ENCODE assay signal across 26 cellular contexts in the genomic region with DNA sequence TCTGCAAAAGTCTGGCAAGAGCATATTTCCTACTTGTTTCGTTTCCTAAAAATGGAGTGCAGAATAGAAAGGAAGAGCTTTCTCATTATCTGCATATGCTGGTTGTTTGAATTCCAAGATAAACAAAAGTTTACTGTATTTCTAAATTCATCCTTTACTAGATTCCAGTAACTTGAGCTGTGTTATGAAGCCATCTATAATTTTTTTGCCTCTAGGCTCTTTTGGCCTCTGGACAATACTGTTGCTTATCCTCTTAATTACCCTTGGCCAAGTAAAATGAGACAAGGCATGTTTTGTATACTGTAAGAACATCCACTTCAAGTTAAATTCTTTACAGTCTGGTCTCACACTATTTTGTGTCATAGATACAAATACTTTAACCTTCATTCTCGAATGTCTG. TPM values are rescaled to one million over a fixed set of nuclear protein-coding genes. Genes with fewer than 3 reads are reported as not detected.
DNase-seq lines count a peak whose midpoint lies in the region; ATAC-seq and TF ChIP-seq lines count a peak whose summit lies in the region.
"Had no signal": no experiment of that assay in that cellular context is flagged by ENCODE, and none has a peak within 500 bp of the region (broad histone marks: within the 10 kb centered on the region; RNA-seq: fewer than 3 reads in every experiment).

No MANE protein-coding gene starts in this region.

- TF ChIP-seq CTCF in AG09309 (IDR thresholded peaks at IDR 0.05; ENCODE audit: control insufficient read depth, insufficient read depth, low read depth, low read length, missing control alignments) (no peak), HFFc6 (IDR thresholded peaks at IDR 0.05) (no peak), type B pancreatic cell (conservative IDR thresholded peaks at IDR 0.05) (no peak), progenitor cell of endocrine pancreas (IDR thresholded peaks at IDR 0.05; ENCODE audit: unreplicated experiment) (no peak)

- H3K36me3 Mint-ChIP-seq in HFFc6 (ENCODE audit: low read depth) (no peaks in the 10 kb centered on the region), type B pancreatic cell (no peaks in the 10 kb centered on the region), progenitor cell of endocrine pancreas (ENCODE audit: insufficient read depth) (no peaks in the 10 kb centered on the region)
- H3K36me3 Mint-ChIP-seq in activated T-cell treated with anti-CD3 and anti-CD28 coated beads, Interleukin-2, amount 50 U/mL, for 4 hours (ENCODE audit: insufficient read depth): no peaks in the 10 kb centered on the region
- H3K36me3 Mint-ChIP-seq: activated naive CD8-positive, alpha-beta T cell; mesothelial cell of epicardium; naive thymus-derived CD4-positive, alpha-beta T cell; stimulated activated naive B cell treated with anti-CD40 and anti-IgM and Interleukin-4, amounts not matched to agents 10 μg/mL and 1 μg/mL and 100 μg/mL, for 72 hours; T-cell had no signal

- H3K4me3 Mint-ChIP-seq in HFFc6 (no peak overlapping the region), type B pancreatic cell (no peak overlapping the region), progenitor cell of endocrine pancreas (ENCODE audit: low read depth) (no peak overlapping the region)
- H3K4me3 Mint-ChIP-seq in activated T-cell treated with anti-CD3 and anti-CD28 coated beads, Interleukin-2, amount 50 U/mL, for 4 hours: no peak overlapping the region
- H3K4me3 Mint-ChIP-seq: activated CD4-positive, alpha-beta memory T cell treated with anti-CD3 and anti-CD28 coated beads, Interleukin-2, amount 10 ng/mL, durations not matched to agents 7 days and 5 days; activated naive CD8-positive, alpha-beta T cell; mesothelial cell of epicardium; naive thymus-derived CD4-positive, alpha-beta T cell; stimulated activated naive B cell treated with anti-CD40 and anti-IgM and Interleukin-4, amounts not matched to agents 10 μg/mL and 1 μg/mL and 100 μg/mL, for 72 hours; T-cell had no signal

- no peak overlapping the region for H3K27ac Mint-ChIP-seq in HFFc6
- no peak overlapping the region for H3K27ac Mint-ChIP-seq in type B pancreatic cell
- H3K27ac Mint-ChIP-seq in progenitor cell of endocrine pancreas: no peak overlapping the region
- H3K27ac Mint-ChIP-seq: activated CD4-positive, alpha-beta memory T cell treated with anti-CD3 and anti-CD28 coated beads, Interleukin-2, amount 10 ng/mL, durations not matched to agents 7 days and 5 days; activated naive CD8-positive, alpha-beta T cell; mesothelial cell of epicardium; naive thymus-derived CD4-positive, alpha-beta T cell; stimulated activated naive B cell treated with anti-CD40 and anti-IgM and Interleukin-4, amounts not matched to agents 10 μg/mL and 1 μg/mL and 100 μg/mL, for 72 hours; T-cell had no signal

- H3K4me3 ChIP-seq in AG09309 (ENCODE audit: control insufficient read depth, low read depth, low read length): no peak overlapping the region
- H3K4me3 ChIP-seq: dorsolateral prefrontal cortex, left lung, MG63 had no signal

- H3K9me3 Mint-ChIP-seq in HFFc6 (no peaks in the 10 kb centered on the region), type B pancreatic cell (no peaks in the 10 kb centered on the region), progenitor cell of endocrine pancreas (ENCODE audit: low read depth) (no peaks in the 10 kb centered on the region)
- no peaks in the 10 kb centered on the region for H3K9me3 Mint-ChIP-seq in activated T-cell treated with anti-CD3 and anti-CD28 coated beads, Interleukin-2, amount 50 U/mL, for 4 hours
- H3K9me3 Mint-ChIP-seq: activated CD4-positive, alpha-beta memory T cell treated with anti-CD3 and anti-CD28 coated beads, Interleukin-2, amount 10 ng/mL, durations not matched to agents 7 days and 5 days; mesothelial cell of epicardium; T-cell had no signal

- peaks cover 6% of the 10 kb centered on the region; the same call in 1 of the 2 replicates for H3K4me1 Mint-ChIP-seq in HFFc6 (ENCODE audit: low read depth)
- no peaks in the 10 kb centered on the region for H3K4me1 Mint-ChIP-seq in activated T-cell treated with anti-CD3 and anti-CD28 coated beads, Interleukin-2, amount 50 U/mL, for 4 hours (ENCODE audit: low read depth)
- peaks cover 9% of the 10 kb centered on the region for H3K4me1 Mint-ChIP-seq in type B pancreatic cell (ENCODE audit: unreplicated experiment)
- H3K4me1 Mint-ChIP-seq in progenitor cell of endocrine pancreas (ENCODE audit: low read depth): no peaks in the 10 kb centered on the region
- H3K4me1 Mint-ChIP-seq: activated CD4-positive, alpha-beta memory T cell treated with anti-CD3 and anti-CD28 coated beads, Interleukin-2, amount 10 ng/mL, durations not matched to agents 7 days and 5 days; stimulated activated naive B cell treated with anti-CD40 and anti-IgM and Interleukin-4, amounts not matched to agents 10 μg/mL and 1 μg/mL and 100 μg/mL, for 72 hours; T-cell had no signal

- no peaks in the 10 kb centered on the region; the same call in 1 of the 2 replicates for H3K27me3 Mint-ChIP-seq in HFFc6 (ENCODE audit: insufficient read depth)
- H3K27me3 Mint-ChIP-seq in activated T-cell treated with anti-CD3 and anti-CD28 coated beads, Interleukin-2, amount 50 U/mL, for 4 hours (ENCODE audit: low read depth): no peaks in the 10 kb centered on the region
- peaks cover 3% of the 10 kb centered on the region for H3K27me3 Mint-ChIP-seq in type B pancreatic cell
- H3K27me3 Mint-ChIP-seq in progenitor cell of endocrine pancreas: no peaks in the 10 kb centered on the region
- H3K27me3 Mint-ChIP-seq: activated naive CD8-positive, alpha-beta T cell; stimulated activated naive B cell treated with anti-CD40 and anti-IgM and Interleukin-4, amounts not matched to agents 10 μg/mL and 1 μg/mL and 100 μg/mL, for 72 hours had no signal

- peak; percentile 21 for DNase-seq in AG09309 (ENCODE audit: low read depth)
- DNase-seq in HFFc6: peak; percentile 14
- DNase-seq in amniotic stem cell (lab: John Stamatoyannopoulos, UW): peak; percentile 8
- peak; percentile 98 for DNase-seq in foreskin melanocyte
- no peak for DNase-seq in activated T-cell treated with anti-CD3 and anti-CD28 coated beads, Interleukin-2, amount 50 U/mL, for 4 hours
- no peak for DNase-seq in cortex of kidney (lab: John Stamatoyannopoulos, UW)
- no peak for DNase-seq in type B pancreatic cell (ENCODE audit: extremely low spot score, unreplicated experiment)
- DNase-seq in progenitor cell of endocrine pancreas (ENCODE audit: low spot score, unreplicated experiment): no peak
- DNase-seq: activated CD4-positive, alpha-beta memory T cell treated with anti-CD3 and anti-CD28 coated beads, Interleukin-2, amount 10 ng/mL, durations not matched to agents 7 days and 5 days; central memory CD4-positive, alpha-beta T cell; dorsolateral prefrontal cortex; left lung; MG63; naive thymus-derived CD4-positive, alpha-beta T cell; NCI-H1436; NCI-H2171 treated with DMSO at 0.1 percent for 48 hours; NCI-H748 treated with DMSO at 0.1 percent for 48 hours; OCI-M1; SHP77 treated with DMSO at 0.1 percent for 48 hours; small intestine; stimulated activated CD4-positive, alpha-beta T cell treated with anti-CD3 and anti-CD28 coated beads, Interleukin-2, amount 100 ng/mL, for 48 hours; stimulated activated naive B cell treated with anti-CD40 and anti-IgM and Interleukin-4, amounts not matched to agents 10 μg/mL and 1 μg/mL and 100 μg/mL, for 72 hours; T-cell had no signal

- no peak for ATAC-seq in activated T-cell treated with anti-CD3 and anti-CD28 coated beads, Interleukin-2, amount 50 U/mL, for 4 hours
- ATAC-seq: activated CD4-positive, CD25-positive, alpha-beta regulatory T cell treated with anti-CD3 and anti-CD28 coated beads, Interleukin-2, amount 50 U/mL, for 24 hours; left lung; naive thymus-derived CD4-positive, alpha-beta T cell; stimulated activated naive B cell treated with anti-CD40 and anti-IgM and Interleukin-4, amounts not matched to agents 10 μg/mL and 1 μg/mL and 100 μg/mL, for 72 hours; T-cell had no signal

RNA-seq across cellular contexts. Expression of gene HFM1, which starts 45.6 kb away (rescaled TPM):
- total RNA-seq in HFFc6 (2021; fragmentation: NEBNext Ultra II Directional; extraction: Animal tissue kit (Norgen Biotek cat#: 25700)): not detected
- under 1 TPM in 2 of 3 donors, not detected in 1; 0.10 to 0.11 TPM for total RNA-seq in activated T-cell treated with anti-CD3 and anti-CD28 coated beads, Interleukin-2, amount 50 U/mL, for 4 hours
- 1.5 and 7.1 TPM in 2 replicates for total RNA-seq in type B pancreatic cell (ENCODE audit: low replicate concordance)
- 9.0 and 9.5 TPM in 2 replicates for total RNA-seq in progenitor cell of endocrine pancreas
- total RNA-seq: activated CD4-positive, alpha-beta memory T cell treated with anti-CD3 and anti-CD28 coated beads, Interleukin-2, amount 10 ng/mL, durations not matched to agents 7 days and 5 days; naive thymus-derived CD4-positive, alpha-beta T cell; T-cell had no signal

RNA-seq across cellular contexts. Expression of gene CDC7, which starts 50.4 kb away (rescaled TPM):
- 1 to 10 TPM; 3.6 to 8.7 (median 7.5) TPM for total RNA-seq in HFFc6 (2021; fragmentation: NEBNext Ultra II Directional; extraction: Animal tissue kit (Norgen Biotek cat#: 25700))
- 10 to 100 TPM; 11.1 to 20.1 (median 16.6) TPM for total RNA-seq in activated T-cell treated with anti-CD3 and anti-CD28 coated beads, Interleukin-2, amount 50 U/mL, for 4 hours
- total RNA-seq in type B pancreatic cell (ENCODE audit: low replicate concordance): 11.6 and 29.7 TPM in 2 replicates
- total RNA-seq in progenitor cell of endocrine pancreas: 26.9 and 29.9 TPM in 2 replicates

Comparison
In these comparisons a context has a peak if more than half of its experiments do, and no peak if none do; other contexts are left out.
1. DNase-seq: peak in AG09309 (single experiment), HFFc6 (single experiment), amniotic stem cell (single experiment) and foreskin melanocyte (single experiment); none in activated T-cell treated with anti-CD3 and anti-CD28 coated beads, Interleukin-2, amount 50 U/mL, for 4 hours (single experiment), cortex of kidney (single experiment), type B pancreatic cell (single experiment) and progenitor cell of endocrine pancreas (single experiment).